Comparison of ENCODE assay signal across 10 cellular contexts in the genomic region with DNA sequence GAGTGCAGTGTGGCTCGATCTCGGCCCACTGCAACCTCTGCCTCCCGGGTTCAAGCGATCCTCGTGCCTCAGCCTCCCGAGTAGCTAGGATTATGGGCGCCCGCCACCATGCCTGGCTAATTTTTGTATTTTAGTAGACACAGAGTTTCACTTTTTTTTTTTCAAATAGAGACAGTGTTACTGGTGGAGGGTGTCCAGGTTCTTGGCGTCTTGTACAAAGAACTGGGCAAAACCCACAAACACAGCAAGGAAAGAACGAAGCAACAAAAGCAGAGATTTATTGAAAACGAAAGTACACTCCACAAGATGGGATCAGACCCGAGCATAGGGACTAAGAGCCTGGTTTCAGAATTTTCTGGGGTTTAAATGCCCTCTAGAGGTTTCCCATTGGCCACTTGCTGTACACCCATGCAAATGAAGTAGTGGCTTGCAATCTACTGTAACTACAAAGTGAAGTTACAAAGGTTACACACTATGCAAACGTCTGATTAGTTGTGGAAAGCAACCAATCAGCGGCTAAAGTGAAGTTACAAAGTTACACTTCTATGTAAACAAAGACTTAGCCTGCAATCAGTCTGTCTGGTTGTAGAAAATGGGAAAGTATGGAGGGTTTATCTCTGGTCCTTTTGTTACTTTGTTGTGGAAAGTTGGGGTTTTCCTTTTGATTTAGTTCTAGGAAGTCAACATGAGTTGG.
DNase-seq lines count a peak whose midpoint lies in the region; ATAC-seq and TF ChIP-seq lines count a peak whose summit lies in the region.
"Had no signal": no experiment of that assay in that cellular context is flagged by ENCODE, and none has a peak within 500 bp of the region (broad histone marks: within the 10 kb centered on the region; RNA-seq: fewer than 3 reads in every experiment).

No MANE protein-coding gene starts in this region.

- H3K27me3 ChIP-seq in SJCRH30: no peaks in the 10 kb centered on the region
- H3K27me3 ChIP-seq: spleen had no signal

- H3K9me3 ChIP-seq in SJCRH30 (replicated peaks): no peaks in the 10 kb centered on the region
- H3K9me3 ChIP-seq: spleen had no signal

- POLR2A ChIA-PET in GM10248 (lab: Yijun Ruan, JAX): interaction anchor here (0.7 kb wide), 1 partner anchor 344 kb away, joined by 5 read pairs; no protein-coding TSS in a partner anchor

- H3K36me3 ChIP-seq in SJCRH30: no peaks in the 10 kb centered on the region
- H3K36me3 ChIP-seq: spleen had no signal

- ATAC-seq in HG03196 (IDR thresholded peaks at IDR 0.05; ENCODE audit: unreplicated experiment): no peak

- H3K4me3 ChIP-seq in SJCRH30: peak overlapping the region; percentile 24

- DNase-seq in AG08395 (ENCODE audit: low spot score) (peak; percentile 36), ELR (ENCODE audit: low read depth) (peak; percentile 52), SJCRH30 (peak in 1 of 2 experiments; percentile 40), iris pigment epithelial cell (ENCODE audit: low read depth) (peak; percentile 22), GM10248 (ENCODE audit: extremely low spot score) (no peak), NCI-H226 (no peak)
- no peak for DNase-seq in stimulated activated CD8-positive, alpha-beta memory T cell treated with anti-CD3 and anti-CD28 coated beads, Interleukin-4, amount 100 ng/mL, for 48 hours
- DNase-seq: NCI-H524 treated with DMSO at 0.1 percent for 48 hours, spleen had no signal

- TF ChIP-seq CTCF in GM10248 (IDR thresholded peaks at IDR 0.05; ENCODE audit: control extremely low read depth, extremely low read depth, low read depth, missing control alignments): no peak

- H3K27ac ChIP-seq in SJCRH30: no peak overlapping the region

- H3K4me1 ChIP-seq in SJCRH30: no peaks in the 10 kb centered on the region

- CTCF ChIA-PET in GM10248 (lab: Yijun Ruan, JAX): no interaction called here

Comparison
In these comparisons a context has a peak if more than half of its experiments do, and no peak if none do; other contexts are left out.
1. DNase-seq: peak in AG08395 (single experiment), ELR (single experiment) and iris pigment epithelial cell (single experiment); none in GM10248 (single experiment), stimulated activated CD8-positive, alpha-beta memory T cell treated with anti-CD3 and anti-CD28 coated beads, Interleukin-4, amount 100 ng/mL, for 48 hours (single experiment) and NCI-H226 (single experiment).